ENCODE assay signal across 16 cellular contexts in the genomic region with DNA sequence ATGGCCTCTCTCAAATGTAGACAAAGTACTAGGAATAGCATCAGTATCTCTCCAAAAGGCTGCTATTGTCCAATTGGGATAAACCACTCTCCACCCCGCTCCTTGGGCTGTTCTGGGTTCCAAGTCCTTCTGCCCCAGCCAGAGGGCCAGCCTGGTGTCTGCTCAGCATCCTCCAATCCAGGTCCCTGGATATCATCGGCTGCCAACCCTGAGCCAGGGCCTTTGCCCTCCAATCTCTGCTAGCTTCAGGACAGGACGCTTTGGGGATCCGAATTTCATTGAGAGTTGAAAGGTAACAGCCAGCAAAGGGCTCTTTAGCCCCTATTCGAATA.
A peak's percentile ranks its signal among the peaks of the same experiment; 100 is the strongest.
DNase-seq lines count a peak whose midpoint lies in the region; ATAC-seq and TF ChIP-seq lines count a peak whose summit lies in the region.
"Had no signal": no experiment of that assay in that cellular context is flagged by ENCODE, and none has a peak within 500 bp of the region (broad histone marks: within the 10 kb centered on the region; RNA-seq: fewer than 3 reads in every experiment).

No MANE protein-coding gene starts in this region.

- intact Hi-C loops in gastrocnemius medialis (cut with DNase I; ENCODE audit: low total_unique reads) = loop anchor here (10.0 kb wide), 1 partner anchor 108 kb away; no protein-coding TSS in a partner anchor

- H3K27ac ChIP-seq in ACC112 (ENCODE audit: low read depth, low read length) (no peak overlapping the region), SJSA1 (peak overlapping the region; percentile 53), hepatocyte (no peak overlapping the region), rectal smooth muscle tissue (ENCODE audit: low read depth, low read length) (peak overlapping the region; percentile 30), gastrocnemius medialis (peak overlapping the region in 1 of 4 donors; percentile 56)

- H3K4me3 ChIP-seq in ACC112 (ENCODE audit: low read depth, low read length) (peak overlapping the region; percentile 64; the same call in 1 of the 2 replicates), SJSA1 (no peak overlapping the region), hepatocyte (no peak overlapping the region), rectal smooth muscle tissue (ENCODE audit: low read length) (peak overlapping the region; percentile 24), gastrocnemius medialis (no peak overlapping the region)

- H3K79me2 ChIP-seq in ACC112 (ENCODE audit: control insufficient read depth, insufficient read depth, low read length, unreplicated experiment) (no peaks in the 10 kb centered on the region), hepatocyte (no peaks in the 10 kb centered on the region)

- H3K4me2 ChIP-seq in hepatocyte = peak overlapping the region; percentile 11

- TF ChIP-seq POLR2A in gastrocnemius medialis (IDR thresholded peaks at IDR 0.05) = no peak

- H3K27me3 ChIP-seq in ACC112 (ENCODE audit: insufficient read depth, low read length) = no peaks in the 10 kb centered on the region
- H3K27me3 ChIP-seq in SJSA1 (replicated peaks) = no peaks in the 10 kb centered on the region
- H3K27me3 ChIP-seq in hepatocyte = peaks cover 3% of the 10 kb centered on the region
- H3K27me3 ChIP-seq in rectal smooth muscle tissue (ENCODE audit: control insufficient read depth, insufficient read depth, low read length) = no peaks in the 10 kb centered on the region
- no peaks in the 10 kb centered on the region for H3K27me3 ChIP-seq in gastrocnemius medialis

- no peak for DNase-seq in SJSA1 (ENCODE audit: low read depth in 1 of 2, low spot score in 2 of 2)
- DNase-seq in hepatocyte (ENCODE audit: low spot score) = no peak
- no peak for DNase-seq in gastrocnemius medialis
- no peak for DNase-seq in midbrain (lab: John Stamatoyannopoulos, UW)
- DNase-seq in DMS53 treated with DMSO at 0.1 percent for 48 hours (lab: John Stamatoyannopoulos, UW; ENCODE audit: unreplicated experiment) = no peak
- DNase-seq: COR-L47, DMS153, H7, Kasumi-1, NCI-H1105 treated with DMSO at 0.1 percent for 48 hours, NCI-H1694 treated with DMSO at 0.1 percent for 48 hours, NCI-H2107, NCI-H524 had no signal

- no peaks in the 10 kb centered on the region for H3K36me3 ChIP-seq in ACC112 (ENCODE audit: insufficient read depth, low read length)
- H3K36me3 ChIP-seq in SJSA1 = no peaks in the 10 kb centered on the region
- no peaks in the 10 kb centered on the region for H3K36me3 ChIP-seq in hepatocyte (replicated peaks; ENCODE audit: insufficient read depth, low read depth)
- H3K36me3 ChIP-seq in rectal smooth muscle tissue (ENCODE audit: control insufficient read depth, insufficient read depth, low read length) = no peaks in the 10 kb centered on the region
- no peaks in the 10 kb centered on the region for H3K36me3 ChIP-seq in gastrocnemius medialis

- no peak for ATAC-seq in gastrocnemius medialis
- ATAC-seq in GM21737 (IDR thresholded peaks at IDR 0.05; ENCODE audit: unreplicated experiment) = no peak

- in situ Hi-C loops in gastrocnemius medialis (cut with MboI; ENCODE audit: low sequenced_read_pairs in 4 of 4) = no loop called here

- H3K9ac ChIP-seq in rectal smooth muscle tissue (ENCODE audit: low read length) = no peak overlapping the region

- 86% methylated on average over 5 of the region's 5 CpGs for WGBS in hepatocyte (ENCODE audit: low lambda C conversion rate, missing lambda C conversion rate)

- no peaks in the 10 kb centered on the region for H4K20me1 ChIP-seq in hepatocyte (ENCODE audit: insufficient read depth, poor library complexity, severe bottlenecking)

- TF ChIP-seq CTCF in hepatocyte (IDR thresholded peaks at IDR 0.05; ENCODE audit: poor library complexity) (no peak), gastrocnemius medialis (IDR thresholded peaks at IDR 0.05 in 4 of 5, conservative IDR thresholded peaks at IDR 0.05 in 1 of 5) (no peak)

- no peaks in the 10 kb centered on the region for H3K9me2 ChIP-seq in hepatocyte (replicated peaks; ENCODE audit: insufficient read depth)

- H3K4me1 ChIP-seq in ACC112 (ENCODE audit: control insufficient read depth, insufficient read depth, low read length, unreplicated experiment) (peaks cover 20% of the 10 kb centered on the region), SJSA1 (replicated peaks) (peaks cover 39% of the 10 kb centered on the region), hepatocyte (ENCODE audit: insufficient read depth) (no peaks in the 10 kb centered on the region), rectal smooth muscle tissue (ENCODE audit: control insufficient read depth, insufficient read depth, low read length) (peaks cover 13% of the 10 kb centered on the region), gastrocnemius medialis (peaks cover 12 to 18% of the 10 kb centered on the region in 2 donors)

- peak overlapping the region; percentile 70 for H2AFZ ChIP-seq in ACC112 (ENCODE audit: low read length, unreplicated experiment)
- H2AFZ ChIP-seq in hepatocyte = no peak overlapping the region

- no peaks in the 10 kb centered on the region for H3K9me3 ChIP-seq in SJSA1 (replicated peaks)
- no peaks in the 10 kb centered on the region for H3K9me3 ChIP-seq in hepatocyte (ENCODE audit: low read depth)
- no peaks in the 10 kb centered on the region for H3K9me3 ChIP-seq in gastrocnemius medialis

Comparison
In these comparisons a context has a peak if more than half of its experiments do, and no peak if none do; other contexts are left out.
1. H3K27ac ChIP-seq: peak in SJSA1 (single experiment) and rectal smooth muscle tissue (single experiment); none in ACC112 (single experiment) and hepatocyte (single experiment).
2. H3K4me3 ChIP-seq: peak in ACC112 (single experiment) and rectal smooth muscle tissue (single experiment); none in SJSA1 (single experiment), hepatocyte (single experiment) and gastrocnemius medialis (0 of 4).